16 cellular contexts compared by ENCODE assay signal in the genomic region with DNA sequence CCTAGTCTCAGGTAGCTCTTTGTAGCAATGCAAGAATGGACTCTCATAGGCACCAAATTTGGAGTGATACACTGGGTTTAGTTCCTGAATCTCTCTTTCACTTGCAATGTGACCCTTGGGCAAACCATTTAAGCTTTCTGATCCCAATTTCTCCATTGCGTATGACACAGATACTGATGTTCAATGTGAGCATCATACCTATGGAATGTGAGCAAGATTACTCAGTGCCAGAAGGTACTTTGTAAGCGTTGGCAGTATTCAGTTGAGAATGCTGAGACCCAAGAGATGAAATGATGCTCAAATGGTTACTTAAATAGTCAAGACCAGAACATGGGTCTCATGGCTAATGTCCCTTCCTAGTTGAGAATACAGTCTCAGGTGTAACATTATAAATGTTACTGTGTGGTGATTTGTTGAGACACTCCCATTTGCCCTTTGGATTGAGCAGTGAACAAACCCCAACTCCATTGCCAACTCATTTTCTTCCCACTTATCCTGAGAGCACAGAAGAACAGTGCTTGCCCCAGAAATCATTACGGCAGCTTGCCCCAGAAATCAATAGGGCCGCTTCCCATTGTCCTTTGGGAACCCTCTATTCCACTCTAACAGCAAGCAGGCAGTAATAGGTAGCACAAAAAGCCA.
A peak's percentile ranks its signal among the peaks of the same experiment; 100 is the strongest.
DNase-seq lines count a peak whose midpoint lies in the region; ATAC-seq, FAIRE-seq and TF ChIP-seq lines count a peak whose summit lies in the region.
"Had no signal": no experiment of that assay in that cellular context is flagged by ENCODE, and none has a peak within 500 bp of the region (broad histone marks: within the 10 kb centered on the region; RNA-seq: fewer than 3 reads in every experiment).

No MANE protein-coding gene starts in this region.

- no peak overlapping the region for H3K27ac Mint-ChIP-seq in glutamatergic neuron (ENCODE audit: unreplicated experiment)

- ATAC-seq in RWPE2 (ENCODE audit: low read depth), result peak; percentile 86
- ATAC-seq: Panc1 had no signal

- no peaks in the 10 kb centered on the region for H3K27me3 ChIP-seq in RWPE2 (ENCODE audit: insufficient read depth, poor library complexity, severe bottlenecking)
- H3K27me3 ChIP-seq: BLaER1 treated with 17β-estradiol and CSF1 and Interleukin-3, amounts not matched to agents 10 nM and 100 nM had no signal

- TF ChIP-seq CTCF in RWPE2 (IDR thresholded peaks at IDR 0.05; ENCODE audit: poor library complexity, severe bottlenecking), result no peak
- no peak for TF ChIP-seq CTCF in glutamatergic neuron (IDR thresholded peaks at IDR 0.05; ENCODE audit: partially characterized antibody, unreplicated experiment)

- peak; percentile 86 for FAIRE-seq in urothelium cell line (lab: Jason Lieb, UNC)
- FAIRE-seq: H54 had no signal

- no peaks in the 10 kb centered on the region for H3K9me3 ChIP-seq in RWPE2 (ENCODE audit: severe bottlenecking)

- H3K36me3 ChIP-seq in RWPE2 (ENCODE audit: low read depth), result no peaks in the 10 kb centered on the region
- H3K36me3 ChIP-seq: BLaER1 treated with 17β-estradiol and CSF1 and Interleukin-3, amounts not matched to agents 10 nM and 100 nM had no signal

- peaks cover 2% of the 10 kb centered on the region for H3K9me3 Mint-ChIP-seq in glutamatergic neuron (ENCODE audit: unreplicated experiment)

- no peaks in the 10 kb centered on the region for H3K4me1 Mint-ChIP-seq in glutamatergic neuron (ENCODE audit: low read depth, unreplicated experiment)

- peak; percentile 67 for DNase-seq in NCI-H2107 treated with DMSO at 0.1 percent for 48 hours (lab: John Stamatoyannopoulos, UW; ENCODE audit: unreplicated experiment)
- no peak for DNase-seq in NCI-H2107 (lab: John Stamatoyannopoulos, UW)
- DNase-seq in RWPE2 (ENCODE audit: low spot score), result no peak
- peak; percentile 23 for DNase-seq in glutamatergic neuron
- DNase-seq in urothelium cell line (ENCODE audit: low spot score), result no peak
- no peak for DNase-seq in activated CD8-positive, alpha-beta memory T cell treated with anti-CD3 and anti-CD28 coated beads, Interleukin-2, amount 50 U/mL, for 4 hours
- DNase-seq in activated CD4-positive, alpha-beta T cell treated with anti-CD3 and anti-CD28 coated beads for 1 hour, result no peak
- DNase-seq in NCI-H1417 treated with DMSO at 0.1 percent for 48 hours (lab: John Stamatoyannopoulos, UW), result no peak
- DNase-seq: 8988T, Kasumi-1, NCI-H2029 treated with DMSO at 0.1 percent for 48 hours, SIG-M5, SW 1271 had no signal

- no peak overlapping the region for H3K4me3 Mint-ChIP-seq in glutamatergic neuron (ENCODE audit: unreplicated experiment)

- no peaks in the 10 kb centered on the region for H3K27me3 Mint-ChIP-seq in glutamatergic neuron (ENCODE audit: unreplicated experiment)

- H3K4me3 ChIP-seq in RWPE2 (ENCODE audit: severe bottlenecking), result no peak overlapping the region
- H3K4me3 ChIP-seq: BLaER1 treated with 17β-estradiol and CSF1 and Interleukin-3, amounts not matched to agents 10 nM and 100 nM had no signal

- no peaks in the 10 kb centered on the region for H3K36me3 Mint-ChIP-seq in glutamatergic neuron (ENCODE audit: unreplicated experiment)

- H3K27ac ChIP-seq in RWPE2 (ENCODE audit: poor library complexity, severe bottlenecking), result no peak overlapping the region
- H3K27ac ChIP-seq: BLaER1 treated with 17β-estradiol and CSF1 and Interleukin-3, amounts not matched to agents 10 nM and 100 nM had no signal

- no peaks in the 10 kb centered on the region for H3K4me1 ChIP-seq in RWPE2 (ENCODE audit: insufficient read depth, poor library complexity, severe bottlenecking)
- H3K4me1 ChIP-seq: BLaER1 treated with 17β-estradiol and CSF1 and Interleukin-3, amounts not matched to agents 10 nM and 100 nM had no signal

Comparison
In these comparisons a context has a peak if more than half of its experiments do, and no peak if none do; other contexts are left out.
1. DNase-seq: peak in NCI-H2107 treated with DMSO at 0.1 percent for 48 hours (single experiment) and glutamatergic neuron (single experiment); none in NCI-H2107 (single experiment), RWPE2 (single experiment), urothelium cell line (single experiment), activated CD8-positive, alpha-beta memory T cell treated with anti-CD3 and anti-CD28 coated beads, Interleukin-2, amount 50 U/mL, for 4 hours (single experiment), activated CD4-positive, alpha-beta T cell treated with anti-CD3 and anti-CD28 coated beads for 1 hour (single experiment) and NCI-H1417 treated with DMSO at 0.1 percent for 48 hours (single experiment).